27 cellular contexts compared by ENCODE assay signal in the genomic region with DNA sequence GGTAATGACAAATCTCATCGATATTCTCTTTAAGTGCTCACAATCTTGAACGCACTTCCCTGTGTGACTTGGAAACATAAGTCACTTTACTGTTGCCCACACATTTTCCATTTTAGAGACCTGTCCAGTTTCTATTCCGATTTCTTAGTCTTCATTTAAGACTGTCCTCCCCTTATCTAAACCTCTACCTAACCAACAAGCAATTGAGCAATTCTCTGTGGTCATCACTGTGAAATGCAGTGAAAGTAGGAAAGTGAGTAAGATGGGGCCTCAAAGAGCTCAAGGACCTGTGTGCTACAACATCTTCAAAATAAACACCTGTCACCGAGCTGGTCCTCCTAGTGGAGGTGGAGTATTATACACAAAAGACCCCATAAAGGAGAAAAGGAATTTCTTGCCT.
"Had no signal": no experiment of that assay in that cellular context is flagged by ENCODE, and none has a peak within 500 bp of the region (broad histone marks: within the 10 kb centered on the region; RNA-seq: fewer than 3 reads in every experiment).

No MANE protein-coding gene starts in this region.

- H3K4me1 ChIP-seq: neural progenitor cell, parathyroid adenoma, psoas muscle, right lobe of liver, sigmoid colon, stomach, thyroid gland, tibial nerve, upper lobe of left lung, vagina had no signal

- H3K36me3 Mint-ChIP-seq: neural progenitor cell; stimulated activated effector memory CD8-positive, alpha-beta T cell treated with anti-CD3 and anti-CD28 coated beads, Interleukin-12 subunit alpha, Interleukin-12 subunit beta, amount 100 ng/mL, for 72 hours; stimulated activated naive B cell treated with anti-CD40 and anti-IgM and Interleukin-4, amounts not matched to agents 10 μg/mL and 1 μg/mL and 100 μg/mL, for 72 hours had no signal

- ATAC-seq: psoas muscle; right cardiac atrium; right lobe of liver; stimulated activated effector memory CD8-positive, alpha-beta T cell treated with anti-CD3 and anti-CD28 coated beads, Interleukin-12 subunit alpha, Interleukin-12 subunit beta, amount 100 ng/mL, for 72 hours; stimulated activated naive B cell treated with anti-CD40 and anti-IgM and Interleukin-4, amounts not matched to agents 10 μg/mL and 1 μg/mL and 100 μg/mL, for 72 hours had no signal

- H3K9ac ChIP-seq: neural progenitor cell, parathyroid adenoma had no signal

- H3K27me3 ChIP-seq: neural progenitor cell, ovary, right lobe of liver, sigmoid colon, stomach, thyroid gland, tibial nerve, upper lobe of left lung, vagina had no signal

- H3K4me1 Mint-ChIP-seq: nephron; neural progenitor cell; stimulated activated effector memory CD8-positive, alpha-beta T cell treated with anti-CD3 and anti-CD28 coated beads, Interleukin-12 subunit alpha, Interleukin-12 subunit beta, amount 100 ng/mL, for 72 hours; stimulated activated naive B cell treated with anti-CD40 and anti-IgM and Interleukin-4, amounts not matched to agents 10 μg/mL and 1 μg/mL and 100 μg/mL, for 72 hours had no signal

- H3K27me3 Mint-ChIP-seq: progenitor cell of endocrine pancreas; stimulated activated naive B cell treated with anti-CD40 and anti-IgM and Interleukin-4, amounts not matched to agents 10 μg/mL and 1 μg/mL and 100 μg/mL, for 72 hours; stimulated activated naive CD8-positive, alpha-beta T cell treated with anti-CD3 and anti-CD28 coated beads, Interleukin-15, Interleukin-2, amounts not matched to agents 100 ng/mL and 50 ng/mL, for 24 hours had no signal

- H3K4me3 ChIP-seq: neural progenitor cell, ovary, psoas muscle, right lobe of liver, sigmoid colon, stomach, thoracic aorta, thyroid gland, tibial nerve, upper lobe of left lung, vagina had no signal

- H3K27ac ChIP-seq: neural progenitor cell, ovary, parathyroid adenoma, psoas muscle, right lobe of liver, sigmoid colon, stomach, thoracic aorta, thyroid gland, tibial nerve, upper lobe of left lung, vagina had no signal

- DNase-seq: occipital lobe; ovary; posterior cingulate gyrus; psoas muscle; right cardiac atrium; right lobe of liver; sigmoid colon; small intestine; stimulated activated CD4-positive, alpha-beta T cell treated with anti-CD3 and anti-CD28 coated beads, Interleukin-15, amount 100 ng/mL, for 24 hours; stimulated activated CD4-positive, alpha-beta T cell treated with anti-CD3 and anti-CD28 coated beads, Interleukin-2, amount 100 ng/mL, for 24 hours; stimulated activated CD4-positive, alpha-beta T cell treated with anti-CD3 and anti-CD28 coated beads, Interleukin-2, amount 100 ng/mL, for 48 hours; stimulated activated CD4-positive, alpha-beta T cell treated with anti-CD3 and anti-CD28 coated beads, Interleukin-4, amount 100 ng/mL, for 24 hours; stimulated activated naive B cell treated with anti-CD40 and anti-IgM and Interleukin-4, amounts not matched to agents 10 μg/mL and 1 μg/mL and 100 μg/mL, for 72 hours; stimulated activated naive CD4-positive, alpha-beta T cell treated with Interleukin-2 at 50 U/mL for 16 hours; stomach; thyroid gland; trophoblast cell; upper lobe of left lung had no signal

- H3K9me3 ChIP-seq: ovary, psoas muscle, right lobe of liver, sigmoid colon, stomach, thoracic aorta, thyroid gland, tibial nerve, upper lobe of left lung, vagina had no signal

- H3K4me3 Mint-ChIP-seq: nephron; neural progenitor cell; stimulated activated effector memory CD8-positive, alpha-beta T cell treated with anti-CD3 and anti-CD28 coated beads, Interleukin-12 subunit alpha, Interleukin-12 subunit beta, amount 100 ng/mL, for 72 hours; stimulated activated naive B cell treated with anti-CD40 and anti-IgM and Interleukin-4, amounts not matched to agents 10 μg/mL and 1 μg/mL and 100 μg/mL, for 72 hours; stimulated activated naive CD8-positive, alpha-beta T cell treated with anti-CD3 and anti-CD28 coated beads, Interleukin-15, Interleukin-2, amounts not matched to agents 100 ng/mL and 50 ng/mL, for 24 hours had no signal

- H3K36me3 ChIP-seq: neural progenitor cell, ovary, right lobe of liver, sigmoid colon, stomach, thoracic aorta, thyroid gland, tibial nerve, upper lobe of left lung, vagina had no signal

- H3K9me3 Mint-ChIP-seq: nephron had no signal

- H3K27ac Mint-ChIP-seq: nephron; neural progenitor cell; progenitor cell of endocrine pancreas; stimulated activated effector memory CD8-positive, alpha-beta T cell treated with anti-CD3 and anti-CD28 coated beads, Interleukin-12 subunit alpha, Interleukin-12 subunit beta, amount 100 ng/mL, for 72 hours; stimulated activated naive B cell treated with anti-CD40 and anti-IgM and Interleukin-4, amounts not matched to agents 10 μg/mL and 1 μg/mL and 100 μg/mL, for 72 hours; stimulated activated naive CD8-positive, alpha-beta T cell treated with anti-CD3 and anti-CD28 coated beads, Interleukin-15, Interleukin-2, amounts not matched to agents 100 ng/mL and 50 ng/mL, for 24 hours had no signal
